Comparison of ENCODE assay signal across 8 cellular contexts in the genomic region with DNA sequence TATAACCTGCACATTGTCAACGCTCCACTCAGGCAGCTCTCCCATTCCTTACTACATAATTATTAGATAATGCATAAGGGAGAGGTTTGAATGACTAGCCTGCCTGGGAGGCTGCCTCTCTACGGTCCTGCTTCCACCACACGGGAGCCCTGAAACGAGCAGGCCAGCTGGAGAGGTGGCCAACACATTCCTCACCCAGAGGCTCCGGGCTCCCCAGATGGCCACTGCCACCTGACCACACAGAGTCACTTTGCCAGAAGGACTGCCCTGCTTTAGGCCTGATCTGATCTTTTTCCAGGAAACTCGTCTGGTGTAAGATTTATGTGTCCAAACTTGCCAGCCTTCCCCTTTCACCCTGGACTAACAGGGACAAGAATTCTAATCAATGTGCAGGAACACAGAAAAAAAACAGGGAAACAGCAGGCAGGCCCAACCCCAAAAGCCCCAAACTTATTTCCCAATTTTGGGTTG. TPM values are rescaled to one million over a fixed set of nuclear protein-coding genes. Genes with fewer than 3 reads are reported as not detected.
DNase-seq lines count a peak whose midpoint lies in the region; ATAC-seq, FAIRE-seq and TF ChIP-seq lines count a peak whose summit lies in the region.

No MANE protein-coding gene starts in this region.

- peaks cover 46% of the 10 kb centered on the region for H3K79me1 ChIP-seq in mesenchymal stem cell (replicated peaks; ENCODE audit: low read length, poor library complexity, severe bottlenecking)

- no peak for FAIRE-seq in bronchial epithelial cell (lab: Jason Lieb, UNC)

- H3K18ac ChIP-seq in mesenchymal stem cell (ENCODE audit: low read depth in 1 of 2, low read length in 2 of 2) = peak overlapping the region in 1 of 2 experiments; percentile 67

- no peak overlapping the region for H2BK12ac ChIP-seq in mesenchymal stem cell (ENCODE audit: low read length in 2 of 2)

- H4K91ac ChIP-seq in mesenchymal stem cell (ENCODE audit: low read length) = no peak overlapping the region

- H3K27ac ChIP-seq in KMS-11 = peak overlapping the region; percentile 74
- H3K27ac ChIP-seq in mesenchymal stem cell (ENCODE audit: low read length, poor library complexity, severe bottlenecking) = peak overlapping the region; percentile 15
- H3K27ac ChIP-seq in Karpas-422 (ENCODE audit: low read length) = no peak overlapping the region

- peaks cover 42% of the 10 kb centered on the region for H3K4me1 ChIP-seq in KMS-11 (ENCODE audit: low read depth, poor library complexity, severe bottlenecking)
- H3K4me1 ChIP-seq in mesenchymal stem cell (ENCODE audit: control insufficient read depth, insufficient read depth, low read depth, low read length) = peaks cover 17% of the 10 kb centered on the region
- no peaks in the 10 kb centered on the region for H3K4me1 ChIP-seq in Karpas-422 (ENCODE audit: low read length)

- no peak overlapping the region for H2AK5ac ChIP-seq in mesenchymal stem cell (ENCODE audit: low read length, severe bottlenecking)

- H3K9me3 ChIP-seq in mesenchymal stem cell (ENCODE audit: control insufficient read depth, low read length) (no peaks in the 10 kb centered on the region), Karpas-422 (ENCODE audit: low read length) (no peaks in the 10 kb centered on the region)

- TF ChIP-seq CTCF in KMS-11 (conservative IDR thresholded peaks at IDR 0.05; ENCODE audit: low read depth, low read length) = no peak
- TF ChIP-seq CTCF in bronchial epithelial cell (IDR thresholded peaks at IDR 0.05; ENCODE audit: insufficient read depth, low read length, severe bottlenecking) = no peak

- peak; percentile 73 for DNase-seq in A172 (ENCODE audit: low spot score)
- DNase-seq in bronchial epithelial cell (ENCODE audit: low read depth) = peak; percentile 47
- DNase-seq in mesenchymal stem cell = peak; percentile 50
- no peak for DNase-seq in Karpas-422

- no peak overlapping the region for H3K14ac ChIP-seq in mesenchymal stem cell (ENCODE audit: low read length in 2 of 2)

- peak overlapping the region in 1 of 2 experiments; percentile 49 for H3K4ac ChIP-seq in mesenchymal stem cell (ENCODE audit: low read depth in 1 of 2, low read length in 2 of 2)

- no peak overlapping the region for H3K23ac ChIP-seq in mesenchymal stem cell (ENCODE audit: low read length in 2 of 2)

- H3K4me2 ChIP-seq in KMS-11 = peak overlapping the region; percentile 96
- H3K4me2 ChIP-seq in mesenchymal stem cell (ENCODE audit: low read length, poor library complexity, severe bottlenecking) = no peak overlapping the region
- no peak overlapping the region for H3K4me2 ChIP-seq in Karpas-422 (ENCODE audit: low read depth, low read length, poor library complexity, severe bottlenecking)

- H2BK5ac ChIP-seq in mesenchymal stem cell (ENCODE audit: low read depth, low read length, poor library complexity, severe bottlenecking) = no peak overlapping the region

- H2BK120ac ChIP-seq in mesenchymal stem cell (ENCODE audit: low read depth, low read length) = no peak overlapping the region

- H3K79me2 ChIP-seq in KMS-11 (ENCODE audit: insufficient read depth, low read depth) = no peaks in the 10 kb centered on the region
- no peaks in the 10 kb centered on the region for H3K79me2 ChIP-seq in Karpas-422 (ENCODE audit: low read length)

- H3K36me3 ChIP-seq in KMS-11 (ENCODE audit: insufficient read depth) (no peaks in the 10 kb centered on the region), bronchial epithelial cell (ENCODE audit: control insufficient read depth, insufficient read depth, low read length) (no peaks in the 10 kb centered on the region), mesenchymal stem cell (ENCODE audit: control insufficient read depth in 1 of 2, insufficient read depth in 2 of 2, low read depth in 1 of 2, low read length in 2 of 2) (no peaks in the 10 kb centered on the region), Karpas-422 (ENCODE audit: insufficient read depth, low read length) (no peaks in the 10 kb centered on the region)

- H4K8ac ChIP-seq in mesenchymal stem cell (ENCODE audit: low read length) = peak overlapping the region; percentile 94

- no peaks in the 10 kb centered on the region for H4K20me1 ChIP-seq in KMS-11 (ENCODE audit: insufficient read depth)
- no peaks in the 10 kb centered on the region for H4K20me1 ChIP-seq in Karpas-422 (ENCODE audit: insufficient read depth, low read depth, low read length)

- ATAC-seq in GM19463 (IDR thresholded peaks at IDR 0.05; ENCODE audit: unreplicated experiment) (no peak), HG02884 (IDR thresholded peaks at IDR 0.05; ENCODE audit: unreplicated experiment) (no peak), GM18519 (IDR thresholded peaks at IDR 0.05; ENCODE audit: low FRiP score, unreplicated experiment) (no peak)

- peak overlapping the region; percentile 77 for H2AFZ ChIP-seq in KMS-11 (ENCODE audit: low read depth)
- H2AFZ ChIP-seq in mesenchymal stem cell (ENCODE audit: low read depth, low read length) = peak overlapping the region; percentile 67
- H2AFZ ChIP-seq in Karpas-422 (ENCODE audit: low read length) = no peak overlapping the region

- H3K4me3 ChIP-seq in KMS-11 (IDR thresholded peaks at IDR 0.05; ENCODE audit: insufficient read depth, low read depth, low read length) = no peak overlapping the region
- H3K4me3 ChIP-seq in bronchial epithelial cell (ENCODE audit: low read depth, low read length) = no peak overlapping the region
- H3K4me3 ChIP-seq in mesenchymal stem cell (ENCODE audit: insufficient read depth in 1 of 2, low read depth in 1 of 2, low read length in 2 of 2) = peak overlapping the region in 1 of 2 experiments; percentile 68
- H3K4me3 ChIP-seq in Karpas-422 (ENCODE audit: low read length) = no peak overlapping the region

- no peak overlapping the region for H2BK15ac ChIP-seq in mesenchymal stem cell (ENCODE audit: low read depth, poor library complexity, severe bottlenecking)

- WGBS in mesenchymal stem cell = 23% methylated on average over 5 of the region's 6 CpGs

- no peaks in the 10 kb centered on the region for H3K27me3 ChIP-seq in KMS-11 (ENCODE audit: insufficient read depth, low read depth)
- no peaks in the 10 kb centered on the region for H3K27me3 ChIP-seq in bronchial epithelial cell (ENCODE audit: control insufficient read depth, insufficient read depth, low read length)
- no peaks in the 10 kb centered on the region for H3K27me3 ChIP-seq in mesenchymal stem cell (ENCODE audit: control insufficient read depth in 1 of 2, insufficient read depth in 1 of 2, low read length in 2 of 2)
- no peaks in the 10 kb centered on the region for H3K27me3 ChIP-seq in Karpas-422 (ENCODE audit: low read length)

- H3K9me2 ChIP-seq in Karpas-422 (replicated peaks; ENCODE audit: insufficient read depth, low read length) = no peaks in the 10 kb centered on the region

- H3K9ac ChIP-seq in KMS-11 = peak overlapping the region; percentile 54
- peak overlapping the region; percentile 62 for H3K9ac ChIP-seq in mesenchymal stem cell (ENCODE audit: low read length)
- no peak overlapping the region for H3K9ac ChIP-seq in Karpas-422 (ENCODE audit: low read length)

RNA-seq across cellular contexts. Expression of a gene that starts 27.8 kb away (rescaled TPM):
- 5.1 and 7.9 TPM in 2 replicates for total RNA-seq in A172 (2014; rRNA removed; shearing (Covaris generic))
- total RNA-seq in bronchial epithelial cell = under 0.01 and 0.26 TPM in 2 replicates
- polyA plus RNA-seq in mesenchymal stem cell (2013, experiment 1 of 2) = 3.5 TPM
- polyA plus RNA-seq in mesenchymal stem cell (2013, experiment 2 of 2) = 3.6 TPM
- total RNA-seq in Karpas-422 (2014; rRNA removed; shearing (Covaris generic); ENCODE audit: low replicate concordance) = 0.87 and 1.3 TPM in 2 replicates
